20 cellular contexts compared by ENCODE assay signal in genomic region chr10:109940553-109940952, GRCh38. TPM values are rescaled to one million over a fixed set of nuclear protein-coding genes. Genes with fewer than 3 reads are reported as not detected.
DNase-seq lines count a peak whose midpoint lies in the region; ATAC-seq, FAIRE-seq and TF ChIP-seq lines count a peak whose summit lies in the region.
"Had no signal": no experiment of that assay in that cellular context is flagged by ENCODE, and none has a peak within 500 bp of the region (broad histone marks: within the 10 kb centered on the region; RNA-seq: fewer than 3 reads in every experiment).

No MANE protein-coding gene starts in this region.

- no peaks in the 10 kb centered on the region for H3K9me3 Mint-ChIP-seq in CD4-positive, CD25-positive, alpha-beta regulatory T cell
- no peaks in the 10 kb centered on the region for H3K9me3 Mint-ChIP-seq in CD4-positive, alpha-beta memory T cell
- H3K9me3 Mint-ChIP-seq: CD4-positive, alpha-beta T cell had no signal

- H3K4me1 Mint-ChIP-seq in CD4-positive, CD25-positive, alpha-beta regulatory T cell = peaks cover 10 to 50% (median 14%) of the 10 kb centered on the region in 4 donors
- peaks cover 29 to 49% (median 39%) of the 10 kb centered on the region in 4 donors for H3K4me1 Mint-ChIP-seq in CD4-positive, alpha-beta memory T cell
- H3K4me1 Mint-ChIP-seq: B cell had no signal

- H3K9me3 ChIP-seq in CD4-positive, CD25-positive, alpha-beta regulatory T cell (ENCODE audit: control insufficient read depth in 2 of 2, low read length in 2 of 2) = no peaks in the 10 kb centered on the region
- no peaks in the 10 kb centered on the region for H3K9me3 ChIP-seq in CD4-positive, alpha-beta memory T cell (ENCODE audit: control insufficient read depth in 1 of 2, low read length in 2 of 2)
- H3K9me3 ChIP-seq in GM12878 (replicated peaks; ENCODE audit: control insufficient read depth, insufficient read depth, low read length) = no peaks in the 10 kb centered on the region
- H3K9me3 ChIP-seq: BLaER1 had no signal

- H3K27ac ChIP-seq in CD4-positive, CD25-positive, alpha-beta regulatory T cell (ENCODE audit: insufficient read depth, low read length, poor library complexity, severe bottlenecking) = no peak overlapping the region
- no peak overlapping the region for H3K27ac ChIP-seq in CD4-positive, alpha-beta memory T cell (ENCODE audit: low read depth, low read length)
- H3K27ac ChIP-seq in GM12878 (ENCODE audit: control insufficient read depth, insufficient read depth) = no peak overlapping the region
- H3K27ac ChIP-seq: BLaER1, C4-2B, GM23248 had no signal

- H3K27me3 ChIP-seq in CD4-positive, CD25-positive, alpha-beta regulatory T cell (ENCODE audit: control insufficient read depth, insufficient read depth, low read length) = no peaks in the 10 kb centered on the region
- no peaks in the 10 kb centered on the region for H3K27me3 ChIP-seq in CD4-positive, alpha-beta memory T cell (ENCODE audit: insufficient read depth, low read length)
- no peaks in the 10 kb centered on the region for H3K27me3 ChIP-seq in GM12878 (replicated peaks in 1 of 2; ENCODE audit: control insufficient read depth in 2 of 2, insufficient read depth in 2 of 2, low read length in 1 of 2)
- H3K27me3 ChIP-seq: BLaER1 had no signal

- H2AFZ ChIP-seq in GM12878 (ENCODE audit: control insufficient read depth, low read depth, low read length) = no peak overlapping the region
- H2AFZ ChIP-seq: GM23248 had no signal

- no peak for TF ChIP-seq EP300 in GM12878 (IDR thresholded peaks at IDR 0.05; ENCODE audit: borderline replicate concordance in 1 of 2, control insufficient read depth in 1 of 2, low read depth in 2 of 2, low read length in 2 of 2)

- H3K27me3 Mint-ChIP-seq in CD4-positive, CD25-positive, alpha-beta regulatory T cell = peaks cover 6% of the 10 kb centered on the region
- H3K27me3 Mint-ChIP-seq in CD4-positive, alpha-beta memory T cell = no peaks in the 10 kb centered on the region
- H3K27me3 Mint-ChIP-seq: CD4-positive, alpha-beta T cell had no signal

- in situ Hi-C loops in GM12878 (cut with MboI) = no loop called here

- H4K20me1 ChIP-seq in GM12878 (ENCODE audit: control insufficient read depth, insufficient read depth) = no peaks in the 10 kb centered on the region
- H4K20me1 ChIP-seq: BLaER1 had no signal

- H3K27ac Mint-ChIP-seq in CD4-positive, CD25-positive, alpha-beta regulatory T cell = peak overlapping the region in 2 of 3 donors; percentile 70 to 88
- peak overlapping the region in 4 of 7 donors; percentile 14 to 57 (median 45) for H3K27ac Mint-ChIP-seq in CD4-positive, alpha-beta memory T cell
- H3K27ac Mint-ChIP-seq: B cell had no signal

- peak; percentile 18 for FAIRE-seq in GM12878 (lab: Jason Lieb, UNC)
- FAIRE-seq: GM12892, H1 had no signal

- ATAC-seq in CD4-positive, CD25-positive, alpha-beta regulatory T cell (ENCODE audit: low read depth in 2 of 2) = no peak
- 0 out of 3 replicates have a peak, but pooled peaks have one; percentile 40 for ATAC-seq in GM12878
- ATAC-seq in HG02870 (IDR thresholded peaks at IDR 0.05; ENCODE audit: unreplicated experiment) = no peak
- no peak for ATAC-seq in HG02884 (IDR thresholded peaks at IDR 0.05; ENCODE audit: unreplicated experiment)

- RAD21 ChIA-PET in GM12878 (lab: Charles Lee; ENCODE audit: unreplicated experiment) = interaction anchor here (1.0 kb wide), 1 partner anchor 42 kb away, joined by 3 read pairs; no protein-coding TSS in a partner anchor

- SMC1A ChIA-PET in GM12878 (lab: Charles Lee; ENCODE audit: uncharacterized antibody, unreplicated experiment) = no interaction called here

- H3K79me2 ChIP-seq in GM12878 (ENCODE audit: control insufficient read depth, insufficient read depth, low read length) = no peaks in the 10 kb centered on the region

- no peak for DNase-seq in CD4-positive, CD25-positive, alpha-beta regulatory T cell
- no peak for DNase-seq in CD4-positive, alpha-beta memory T cell
- DNase-seq in MV-4-11 (lab: John Stamatoyannopoulos, UW) = peak; percentile 17
- DNase-seq in GM12878 (ENCODE audit: low read depth, low spot score) = no peak
- DNase-seq in DMS153 (lab: John Stamatoyannopoulos, UW) = no peak
- DNase-seq: Calu3; CD4-positive, alpha-beta T cell; COR-L47; DND-41; GDM1; GM23248; H7; HCEC 1CT had no signal

- no peak overlapping the region for H3K9ac ChIP-seq in GM12878 (ENCODE audit: control insufficient read depth, insufficient read depth, low read length)
- H3K9ac ChIP-seq: BLaER1, GM23248 had no signal

- no peak for TF ChIP-seq RAD21 in GM12878 (IDR thresholded peaks at IDR 0.05; ENCODE audit: insufficient read depth, low read depth, low read length)

- intact Hi-C loops in CD4-positive, alpha-beta memory T cell (cut with micrococcal nuclease) = no loop called here
- intact Hi-C loops in GM12878 (cut with micrococcal nuclease; ENCODE audit: unreplicated experiment) = no loop called here

- POLR2A ChIA-PET in CD4-positive, alpha-beta memory T cell (lab: Charles Lee; ENCODE audit: partially characterized antibody) = interaction anchor here (1.3 to 2.9 kb wide), 2 partner anchors 12 to 30 kb away, joined by 3 to 9 read pairs; no protein-coding TSS in a partner anchor
- POLR2A ChIA-PET in GM12878 (lab: Charles Lee) = no interaction called here

- no peak for TF ChIP-seq CTCF in GM12878 (IDR thresholded peaks at IDR 0.05 in 2 of 3, conservative IDR thresholded peaks at IDR 0.05 in 1 of 3; ENCODE audit: control insufficient read depth in 2 of 3, extremely low read depth in 1 of 3, insufficient read depth in 1 of 3, low read depth in 3 of 3, low read length in 3 of 3)

- whole genome bisulfite sequencing in GM12878 (ENCODE audit: insufficient coverage, insufficient replicate concordance, low lambda C conversion rate, missing lambda C conversion rate) = 74% methylated on average over 3 of the region's 3 CpGs

- H3K4me1 ChIP-seq in CD4-positive, CD25-positive, alpha-beta regulatory T cell (ENCODE audit: control insufficient read depth, insufficient read depth, low read length, poor library complexity, severe bottlenecking) = peaks cover 13% of the 10 kb centered on the region
- peaks cover 42% of the 10 kb centered on the region for H3K4me1 ChIP-seq in CD4-positive, alpha-beta memory T cell (ENCODE audit: insufficient read depth, low read length)
- H3K4me1 ChIP-seq in GM12878 (ENCODE audit: control insufficient read depth, insufficient read depth, low read length) = no peaks in the 10 kb centered on the region

- no peak for TF ChIP-seq POLR2A in GM12878 (IDR thresholded peaks at IDR 0.05; ENCODE audit: low read depth, low read length)

- H3K4me2 ChIP-seq in GM12878 (ENCODE audit: control insufficient read depth, insufficient read depth) = no peak overlapping the region
- H3K4me2 ChIP-seq: BLaER1 had no signal

- no peaks in the 10 kb centered on the region for H3K36me3 ChIP-seq in CD4-positive, CD25-positive, alpha-beta regulatory T cell (ENCODE audit: control insufficient read depth, insufficient read depth, low read length)
- H3K36me3 ChIP-seq in CD4-positive, alpha-beta memory T cell (ENCODE audit: insufficient read depth, low read length) = no peaks in the 10 kb centered on the region
- H3K36me3 ChIP-seq in GM12878 (ENCODE audit: control insufficient read depth in 2 of 2, insufficient read depth in 2 of 2, low read length in 1 of 2) = no peaks in the 10 kb centered on the region
- H3K36me3 ChIP-seq: BLaER1 had no signal

- H3K4me3 Mint-ChIP-seq in CD4-positive, CD25-positive, alpha-beta regulatory T cell = peak overlapping the region in 1 of 4 donors; percentile 18
- H3K4me3 Mint-ChIP-seq in CD4-positive, alpha-beta memory T cell = no peak overlapping the region
- H3K4me3 Mint-ChIP-seq: B cell; CD4-positive, alpha-beta T cell had no signal

- no peaks in the 10 kb centered on the region for H3K36me3 Mint-ChIP-seq in CD4-positive, CD25-positive, alpha-beta regulatory T cell
- no peaks in the 10 kb centered on the region for H3K36me3 Mint-ChIP-seq in CD4-positive, alpha-beta memory T cell

- CTCF ChIA-PET in CD4-positive, alpha-beta memory T cell (lab: Charles Lee; ENCODE audit: partially characterized antibody) = interaction anchor here (1.2 kb wide), 1 partner anchor 13 kb away, joined by 3 read pairs; no protein-coding TSS in a partner anchor
- CTCF ChIA-PET in GM12878 (lab: Yijun Ruan, JAX) = no interaction called here

- H3K4me3 ChIP-seq in CD4-positive, CD25-positive, alpha-beta regulatory T cell (ENCODE audit: low read depth, low read length) = no peak overlapping the region
- no peak overlapping the region for H3K4me3 ChIP-seq in CD4-positive, alpha-beta memory T cell (ENCODE audit: low read length in 2 of 2)
- no peak overlapping the region for H3K4me3 ChIP-seq in GM12878
- H3K4me3 ChIP-seq: BLaER1, GM23248 had no signal

- no TSS peak for BruUV-seq in GM12878 (replicated peaks; lab: Mats Ljungman, UMichigan)

RNA-seq across cellular contexts. Expression of gene XPNPEP1, which starts 17.2 kb away (rescaled TPM):
- 52.4 TPM for total RNA-seq in CD4-positive, CD25-positive, alpha-beta regulatory T cell
- 10 to 100 TPM; 14.9 to 19.2 (median 17.8) TPM for polyA plus RNA-seq in CD4-positive, CD25-positive, alpha-beta regulatory T cell
- 10 to 100 TPM; 59.0 to 63.3 TPM for total RNA-seq in CD4-positive, alpha-beta memory T cell
- 10 to 100 TPM; 24.7 to 40.0 TPM for polyA plus RNA-seq in CD4-positive, alpha-beta memory T cell
- total RNA-seq in GM12878 (2013; cell fraction: nucleolus; rRNA removed) = 237 and 270 TPM in 2 replicates
- total RNA-seq in GM12878 (2014; rRNA removed) (52.7 and 53.0 TPM in 2 replicates), GM12878 (2014; rRNA removed; fragmentation: Illumina TruSeq; extraction: Trizol) (39.1 and 42.4 TPM in 2 replicates), GM12878 (2021) (43.7 and 44.6 TPM in 2 replicates)
- polyA plus RNA-seq in GM12878 (2011; ENCODE audit: low read depth) = 23.4 TPM
- polyA plus RNA-seq in GM12878 (2011; rRNA removed) (76.8 and 108 TPM in 2 replicates), GM12878 (2014; fragmentation: Illumina TruSeq; extraction: Trizol) (50.7 and 60.8 TPM in 2 replicates), GM12878 (2014; fragmentation: Nextera tagmentation; extraction: Ambion mirVana) (10 to 100 TPM; 22.7 to 28.4 TPM), GM12878 (2014; rRNA removed) (50.0 and 69.7 TPM in 2 replicates), GM12878 (2016; fragmentation: Nextera tagmentation; extraction: Ambion mirVana) (10 to 100 TPM; 30.4 to 32.1 TPM)
- polyA plus RNA-seq in GM12878 (2011; cell fraction: cytosol; rRNA removed) = 237 and 264 TPM in 2 replicates
- 313 and 376 TPM in 2 replicates for polyA plus RNA-seq in GM12878 (2011; cell fraction: nucleus; rRNA removed)
- 32.7 and 38.4 TPM in 2 replicates for polyA plus RNA-seq in GM12878 (2012)
- polyA minus RNA-seq in GM12878 (2011; rRNA and poly(A)+ RNA removed) = 315 and 408 TPM in 2 replicates
- polyA minus RNA-seq in GM12878 (2011; cell fraction: cytosol; rRNA and poly(A)+ RNA removed) = 52.9 and 60.5 TPM in 2 replicates
- 135 and 144 TPM in 2 replicates for polyA minus RNA-seq in GM12878 (2011; cell fraction: nucleus; rRNA and poly(A)+ RNA removed)
